In genomic region chr6:117938324-117938995, GRCh38 we compare ENCODE assay signal across 1 cellular context.
A peak's percentile ranks its signal among the peaks of the same experiment; 100 is the strongest.
TF ChIP-seq lines count a peak whose summit lies in the region.

No MANE protein-coding gene starts in this region.

TF ChIP-seq in GM23338, 12 proteins besides CTCF, POLR2A, EP300 and RAD21 (continued from another document):
- TF ChIP-seq ZNF462 (CRISPR knock-in tag; IDR thresholded peaks at IDR 0.05) = peak; percentile 58; the same call in 1 of the 2 replicates
